In the genomic region with DNA sequence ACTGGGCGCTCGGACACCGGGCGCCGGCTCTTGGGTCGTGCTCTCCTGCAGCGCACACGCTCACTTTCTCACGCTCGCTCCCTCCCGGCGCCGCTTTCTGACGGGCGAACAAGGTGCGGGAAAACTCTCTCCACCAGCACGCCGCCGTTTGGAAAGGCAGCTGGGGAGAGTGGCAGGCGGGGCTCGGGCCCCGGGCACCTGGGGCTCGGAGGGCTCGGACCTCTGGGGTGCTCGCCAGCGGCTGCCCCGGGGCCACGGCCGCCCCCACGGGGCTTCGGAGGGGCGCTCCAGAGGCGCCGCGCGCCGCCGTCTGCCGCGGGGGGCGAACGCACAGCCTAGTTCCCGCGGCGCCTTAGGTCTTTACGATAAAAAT, we compare ENCODE assay signal across 8 cellular contexts. TPM values are rescaled to one million over a fixed set of nuclear protein-coding genes. Genes with fewer than 3 reads are reported as not detected.
DNase-seq lines count a peak whose midpoint lies in the region; ATAC-seq and TF ChIP-seq lines count a peak whose summit lies in the region.

No MANE protein-coding gene starts in this region.

- no peaks in the 10 kb centered on the region for H3K27me3 Mint-ChIP-seq in T-cell

- no peak for TF ChIP-seq POLR2A in gastrocnemius medialis (IDR thresholded peaks at IDR 0.05)

- no peaks in the 10 kb centered on the region for H3K36me3 ChIP-seq in gastrocnemius medialis

- intact Hi-C loops in gastrocnemius medialis (cut with DNase I; ENCODE audit: low total_unique reads) = loop anchor here (1.0 to 5.0 kb wide), 3 partner anchors 30 to 155 kb away; no protein-coding TSS in a partner anchor

- no peaks in the 10 kb centered on the region for H3K9me3 ChIP-seq in gastrocnemius medialis

- in situ Hi-C loops in gastrocnemius medialis (cut with MboI; ENCODE audit: low sequenced_read_pairs in 4 of 4) = loop anchor here in 2 of 4 donors (5.0 to 25.0 kb wide), 3 partner anchors 90 to 285 kb away; a partner anchor contains a TSS

- H3K36me3 Mint-ChIP-seq in T-cell = peaks cover 11% of the 10 kb centered on the region

- H3K27ac Mint-ChIP-seq in T-cell = peak overlapping the region; percentile 74 to 78

- H3K27me3 ChIP-seq in gastrocnemius medialis = no peaks in the 10 kb centered on the region

- H3K27ac ChIP-seq in gastrocnemius medialis = peak overlapping the region; percentile 96 to 100 (median 100)

- peaks cover 53 to 56% of the 10 kb centered on the region in 2 donors for H3K4me1 ChIP-seq in gastrocnemius medialis

- POLR2A ChIA-PET in T-cell (lab: Charles Lee) = interaction anchor here (0.5 to 2.4 kb wide), 5 partner anchors 9 to 79 kb away, joined by 4 to 12 read pairs (median 6); no protein-coding TSS in a partner anchor

- ATAC-seq in HG02798 (IDR thresholded peaks at IDR 0.05; ENCODE audit: poor library complexity, unreplicated experiment) = peak; percentile 20
- peak; percentile 4 to 14 (median 10) for ATAC-seq in T-cell (replicated peaks in 1 of 4)
- peak; percentile 6 to 17 for ATAC-seq in gastrocnemius medialis

- H3K4me3 Mint-ChIP-seq in T-cell = peak overlapping the region; percentile 62 to 93 (median 78)

- DNase-seq in DMS 273 (lab: John Stamatoyannopoulos, UW; ENCODE audit: unreplicated experiment) (peak; percentile 77), DMS 273 treated with DMSO at 0.1 percent for 48 hours (lab: John Stamatoyannopoulos, UW) (no peak), T-cell (peak in 1 of 34 experiments; percentile 18), foreskin fibroblast (no peak), gastrocnemius medialis (no peak), NCI-H2107 (lab: John Stamatoyannopoulos, UW) (no peak), SW480 (ENCODE audit: low spot score) (no peak)

- H3K4me3 ChIP-seq in foreskin fibroblast (ENCODE audit: low read depth in 1 of 2, low read length in 2 of 2) (peak overlapping the region; percentile 96 to 97), gastrocnemius medialis (peak overlapping the region; percentile 78 to 98 (median 89))

- TF ChIP-seq CTCF in foreskin fibroblast (IDR thresholded peaks at IDR 0.05; ENCODE audit: low read depth, low read length) = no peak
- TF ChIP-seq CTCF in gastrocnemius medialis (IDR thresholded peaks at IDR 0.05 in 4 of 5, conservative IDR thresholded peaks at IDR 0.05 in 1 of 5) = no peak

- CTCF ChIA-PET in T-cell (lab: Charles Lee) = interaction anchor here in 1 of 2 donors (1.1 to 1.7 kb wide), 4 partner anchors 10 to 31 kb away, joined by 5 to 7 read pairs (median 6); no protein-coding TSS in a partner anchor

- no peaks in the 10 kb centered on the region for H3K9me3 Mint-ChIP-seq in T-cell

- peaks cover 70 to 76% (median 71%) of the 10 kb centered on the region in 3 donors for H3K4me1 Mint-ChIP-seq in T-cell

RNA-seq across cellular contexts. Expression of a gene that starts 0.4 kb away (rescaled TPM):
- total RNA-seq in T-cell = 100 to 1,000 TPM in 3 of 5 donors, 10 to 100 TPM in 2; 88.0 to 161 (median 101) TPM
- total RNA-seq in gastrocnemius medialis = 10 to 100 TPM; 25.0 to 37.9 (median 29.3) TPM
